Comparison of ENCODE assay signal across 27 cellular contexts in the genomic region with DNA sequence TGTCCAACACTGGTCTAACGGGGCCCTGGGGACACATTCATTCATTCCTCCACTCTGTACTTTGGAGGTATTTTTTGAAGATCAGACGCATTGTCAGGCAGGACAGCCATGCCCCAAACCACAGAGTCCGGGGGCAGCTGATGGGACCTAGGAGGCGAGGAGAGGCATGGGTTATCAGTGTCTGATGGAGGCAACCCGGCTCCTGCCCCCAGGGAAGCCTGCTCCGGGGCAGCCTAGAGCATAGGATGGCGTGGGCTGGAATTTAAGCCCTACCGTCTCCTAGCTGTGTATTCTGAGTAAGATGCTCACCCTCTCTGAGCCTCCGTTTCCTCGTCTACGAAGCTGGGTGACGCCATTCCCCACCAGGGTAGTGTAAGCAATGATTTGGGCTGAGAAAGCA. TPM values are rescaled to one million over a fixed set of nuclear protein-coding genes. Genes with fewer than 3 reads are reported as not detected.
A peak's percentile ranks its signal among the peaks of the same experiment; 100 is the strongest.
DNase-seq lines count a peak whose midpoint lies in the region; ATAC-seq and TF ChIP-seq lines count a peak whose summit lies in the region.
"Had no signal": no experiment of that assay in that cellular context is flagged by ENCODE, and none has a peak within 500 bp of the region (broad histone marks: within the 10 kb centered on the region; RNA-seq: fewer than 3 reads in every experiment).

No MANE protein-coding gene starts in this region.

- ATAC-seq in lower lobe of right lung (no peak), sciatic nerve (no peak), HG03354 (IDR thresholded peaks at IDR 0.05; ENCODE audit: poor library complexity, severe bottlenecking, unreplicated experiment) (no peak), HG03460 (IDR thresholded peaks at IDR 0.05; ENCODE audit: unreplicated experiment) (no peak)
- ATAC-seq in activated T-cell treated with anti-CD3 and anti-CD28 coated beads, Interleukin-2, amount 50 U/mL, for 4 hours: no peak
- ATAC-seq: CD8-positive, alpha-beta T cell had no signal

- no peak overlapping the region for H3K4me3 ChIP-seq in lower lobe of right lung
- H3K4me3 ChIP-seq: GM12878, GM23338, HAP-1 had no signal

- H3K27ac ChIP-seq in lower lobe of right lung: no peak overlapping the region
- H3K27ac ChIP-seq: 22Rv1, C4-2B had no signal

- peaks cover 5% of the 10 kb centered on the region for H3K27me3 Mint-ChIP-seq in activated T-cell treated with anti-CD3 and anti-CD28 coated beads, Interleukin-2, amount 50 U/mL, for 4 hours (ENCODE audit: low read depth)

- intact Hi-C loops in lower lobe of right lung (cut with DNase I) (no loop called here), sciatic nerve (cut with DNase I) (no loop called here)

- H3K9me3 Mint-ChIP-seq in activated T-cell treated with anti-CD3 and anti-CD28 coated beads, Interleukin-2, amount 50 U/mL, for 4 hours: no peaks in the 10 kb centered on the region
- H3K9me3 Mint-ChIP-seq: CD8-positive, alpha-beta T cell; HFFc6 had no signal

- H3K4me1 Mint-ChIP-seq in activated T-cell treated with anti-CD3 and anti-CD28 coated beads, Interleukin-2, amount 50 U/mL, for 4 hours (ENCODE audit: low read depth): no peaks in the 10 kb centered on the region

- TF ChIP-seq CTCF in lower lobe of right lung (IDR thresholded peaks at IDR 0.05): no peak

- no peaks in the 10 kb centered on the region for H3K4me1 ChIP-seq in lower lobe of right lung
- H3K4me1 ChIP-seq: Caco-2, HAP-1 had no signal

- no peaks in the 10 kb centered on the region for H3K27me3 ChIP-seq in lower lobe of right lung (ENCODE audit: low read depth)

- no peaks in the 10 kb centered on the region for H3K9me3 ChIP-seq in lower lobe of right lung
- H3K9me3 ChIP-seq: Caco-2, HAP-1 had no signal

- H3K4me3 Mint-ChIP-seq in activated T-cell treated with anti-CD3 and anti-CD28 coated beads, Interleukin-2, amount 50 U/mL, for 4 hours: no peak overlapping the region
- H3K4me3 Mint-ChIP-seq: B cell; CD8-positive, alpha-beta T cell; GM23338; HFFc6 had no signal

- no peaks in the 10 kb centered on the region for H3K36me3 Mint-ChIP-seq in activated T-cell treated with anti-CD3 and anti-CD28 coated beads, Interleukin-2, amount 50 U/mL, for 4 hours (ENCODE audit: insufficient read depth)
- H3K36me3 Mint-ChIP-seq: CD8-positive, alpha-beta T cell had no signal

- peak; percentile 11 for DNase-seq in activated CD8-positive, alpha-beta memory T cell treated with anti-CD3 and anti-CD28 coated beads for 24 hours
- DNase-seq in activated CD8-positive, alpha-beta memory T cell treated with anti-CD3 and anti-CD28 coated beads, Interleukin-2, amount 50 U/mL, for 48 hours: no peak
- peak; percentile 10 for DNase-seq in lower lobe of right lung
- peak; percentile 36 for DNase-seq in sciatic nerve (ENCODE audit: low spot score)
- no peak for DNase-seq in activated T-cell treated with anti-CD3 and anti-CD28 coated beads, Interleukin-2, amount 50 U/mL, for 4 hours
- DNase-seq in stimulated activated CD4-positive, alpha-beta T cell treated with anti-CD3 and anti-CD28 coated beads, Interleukin-2, amount 100 ng/mL, for 24 hours: no peak
- DNase-seq: DMS 273 treated with DMSO at 0.1 percent for 48 hours, DMS79, EL, GDM1, HFFc6, Karpas-422, NCI-H1092 treated with DMSO at 0.1 percent for 48 hours, NCI-H1436 treated with DMSO at 0.1 percent for 48 hours, NCI-H187 treated with DMSO at 0.1 percent for 48 hours, NCI-H524, NCI-H774 had no signal

- H3K36me3 ChIP-seq in lower lobe of right lung: no peaks in the 10 kb centered on the region
- H3K36me3 ChIP-seq: HAP-1 had no signal

RNA-seq across cellular contexts. Expression of a gene that starts 55.4 kb away (rescaled TPM):
- total RNA-seq in lower lobe of right lung: 83.3 TPM
- total RNA-seq in sciatic nerve: 62.8 TPM
- under 1 TPM in 2 of 3 donors, not detected in 1; 0.08 to 0.15 TPM for total RNA-seq in activated T-cell treated with anti-CD3 and anti-CD28 coated beads, Interleukin-2, amount 50 U/mL, for 4 hours
- total RNA-seq: B cell; Caco-2; CD8-positive, alpha-beta T cell had no signal

Comparison
In these comparisons a context has a peak if more than half of its experiments do, and no peak if none do; other contexts are left out.
1. DNase-seq: peak in activated CD8-positive, alpha-beta memory T cell treated with anti-CD3 and anti-CD28 coated beads for 24 hours (single experiment), lower lobe of right lung (single experiment) and sciatic nerve (single experiment); none in activated CD8-positive, alpha-beta memory T cell treated with anti-CD3 and anti-CD28 coated beads, Interleukin-2, amount 50 U/mL, for 48 hours (single experiment), activated T-cell treated with anti-CD3 and anti-CD28 coated beads, Interleukin-2, amount 50 U/mL, for 4 hours (single experiment) and stimulated activated CD4-positive, alpha-beta T cell treated with anti-CD3 and anti-CD28 coated beads, Interleukin-2, amount 100 ng/mL, for 24 hours (0 of 2).
2. RNA of a gene that starts 55.4 kb away (total RNA-seq): 83.3 TPM in lower lobe of right lung (single experiment) and 62.8 TPM in sciatic nerve (single experiment); 0.08 to 0.15 TPM in activated T-cell treated with anti-CD3 and anti-CD28 coated beads, Interleukin-2, amount 50 U/mL, for 4 hours; every median in the first group is over 10 times any median in the second.